In genomic region chr2:200888719-200889625, GRCh38 we compare ENCODE assay signal across 1 cellular context.
TF ChIP-seq lines count a peak whose summit lies in the region.

Gene NIF3L1, plus strand, starts transcription at chr2:200889371. Its CDS starts 2,573 bp downstream, at chr2:200891944.
Gene PPIL3, minus strand, starts transcription at chr2:200889077. Its CDS starts 1,462 bp downstream, at chr2:200887615.

TF ChIP-seq in HepG2, 621 proteins besides CTCF, POLR2A, EP300 and RAD21 (continued from another document and continues in another):
- TF ChIP-seq CREB1 (IDR thresholded peaks at IDR 0.05) (peak; percentile 96), CREB1 (CRISPR knock-in tag; IDR thresholded peaks at IDR 0.05) (peak; percentile 99), SMAD9 (CRISPR knock-in tag; IDR thresholded peaks at IDR 0.05) (no peak), ZNF569 (CRISPR knock-in tag; IDR thresholded peaks at IDR 0.05; ENCODE audit: borderline replicate concordance) (peak; percentile 91; the same call in 1 of the 2 replicates), TAF15 (IDR thresholded peaks at IDR 0.05; ENCODE audit: low read depth, low read length, poor library complexity, severe bottlenecking) (no peak), CBX2 (IDR thresholded peaks at IDR 0.05; ENCODE audit: low read depth, low read length) (no peak), CBX2 (CRISPR knock-in tag; IDR thresholded peaks at IDR 0.05; ENCODE audit: low read depth) (no peak), FOXK2 (IDR thresholded peaks at IDR 0.05) (peak; percentile 15; the same call in 1 of the 2 replicates), RXRA (CRISPR knock-in tag; IDR thresholded peaks at IDR 0.05) (peak; percentile 79), HBP1 (CRISPR knock-in tag; IDR thresholded peaks at IDR 0.05; ENCODE audit: low read depth) (peak; percentile 71), ZBTB43 (CRISPR knock-in tag; conservative IDR thresholded peaks at IDR 0.05) (no peak; the same call in 1 of the 2 replicates), RORA (CRISPR knock-in tag; IDR thresholded peaks at IDR 0.05) (0 out of 2 replicates have a peak, but pooled peaks have one; percentile 70), DRAP1 (CRISPR knock-in tag; IDR thresholded peaks at IDR 0.05) (peak; percentile 50; the same call in 1 of the 2 replicates), HCFC1 (IDR thresholded peaks at IDR 0.05; ENCODE audit: low read depth, low read length) (peak; percentile 77), GLI4 (CRISPR knock-in tag; IDR thresholded peaks at IDR 0.05; ENCODE audit: borderline replicate concordance) (peak; percentile 38; the same call in 1 of the 2 replicates), NFAT5 (CRISPR knock-in tag; IDR thresholded peaks at IDR 0.05) (peak; percentile 72; the same call in 1 of the 2 replicates), RAD51 (IDR thresholded peaks at IDR 0.05; ENCODE audit: borderline replicate concordance) (no peak), HNRNPH1 (optimal IDR thresholded peaks at IDR 0.05; ENCODE audit: low read depth, low read length) (no peak), THAP8 (CRISPR knock-in tag; IDR thresholded peaks at IDR 0.05; ENCODE audit: borderline replicate concordance) (peak; percentile 64; the same call in 1 of the 2 replicates), MXD3 (CRISPR knock-in tag; IDR thresholded peaks at IDR 0.05) (no peak; the same call in none of the 2 replicates), CAMTA2 (CRISPR knock-in tag; IDR thresholded peaks at IDR 0.05; ENCODE audit: borderline replicate concordance) (no peak), ZFY (CRISPR knock-in tag; IDR thresholded peaks at IDR 0.05) (peak; percentile 85; the same call in 1 of the 2 replicates), ELF4 (CRISPR knock-in tag; IDR thresholded peaks at IDR 0.05; ENCODE audit: borderline replicate concordance) (0 out of 2 replicates have a peak, but pooled peaks have one; percentile 17), PHF8 (CRISPR knock-in tag; IDR thresholded peaks at IDR 0.05) (peak; percentile 72), ZNF782 (CRISPR knock-in tag; IDR thresholded peaks at IDR 0.05; ENCODE audit: borderline replicate concordance) (peak; percentile 45; the same call in 1 of the 2 replicates), ZNF3 (CRISPR knock-in tag; IDR thresholded peaks at IDR 0.05) (peak; percentile 73; the same call in 1 of the 2 replicates), MIXL1 (CRISPR knock-in tag; IDR thresholded peaks at IDR 0.05) (peak; percentile 97), DZIP1 (CRISPR knock-in tag; IDR thresholded peaks at IDR 0.05) (no peak), ZBTB39 (CRISPR knock-in tag; IDR thresholded peaks at IDR 0.05) (no peak), POGK (CRISPR knock-in tag; conservative IDR thresholded peaks at IDR 0.05) (peak; percentile 82), SMC3 (IDR thresholded peaks at IDR 0.05; ENCODE audit: low read length) (no peak), FOXK1 (CRISPR knock-in tag; IDR thresholded peaks at IDR 0.05; ENCODE audit: borderline replicate concordance, low read depth) (peak; percentile 34; the same call in 1 of the 2 replicates), ZFP36L1 (CRISPR knock-in tag; IDR thresholded peaks at IDR 0.05) (peak; percentile 96), ZSCAN9 (CRISPR knock-in tag; IDR thresholded peaks at IDR 0.05; ENCODE audit: borderline replicate concordance) (peak; percentile 80), TBX2 (CRISPR knock-in tag; IDR thresholded peaks at IDR 0.05; ENCODE audit: borderline replicate concordance) (peak; percentile 73; the same call in 1 of the 2 replicates), ZNF740 (CRISPR knock-in tag; IDR thresholded peaks at IDR 0.05) (no peak), CHCHD3 (CRISPR knock-in tag; IDR thresholded peaks at IDR 0.05) (no peak; the same call in 1 of the 2 replicates)
